23 cellular contexts compared by ENCODE assay signal in the genomic region with DNA sequence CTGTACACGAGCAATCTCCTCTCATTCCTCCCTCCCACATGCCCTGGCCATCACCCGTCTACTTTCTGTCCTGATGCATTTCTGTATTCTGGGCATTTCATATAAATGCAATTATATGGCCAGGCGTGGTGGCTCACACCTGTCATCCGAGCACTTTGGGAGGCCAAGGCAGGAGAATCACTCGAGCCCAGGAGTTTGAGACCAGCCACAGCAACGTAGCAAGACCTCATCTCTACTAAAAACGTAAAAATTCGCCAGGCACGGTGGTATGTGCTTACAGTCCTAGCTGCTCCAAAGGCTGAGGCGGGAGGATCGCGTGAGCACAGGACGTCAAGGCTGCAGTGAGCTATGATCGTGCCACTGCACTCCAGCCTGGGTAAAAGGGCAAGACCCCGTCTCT.
"Had no signal": no experiment of that assay in that cellular context is flagged by ENCODE, and none has a peak within 500 bp of the region (broad histone marks: within the 10 kb centered on the region; RNA-seq: fewer than 3 reads in every experiment).

No MANE protein-coding gene starts in this region.

- H3K9me3 ChIP-seq: left lung, neutrophil, ovary, psoas muscle, right atrium auricular region, thyroid gland had no signal

- H3K4me3 Mint-ChIP-seq: activated CD4-positive, alpha-beta T cell treated with anti-CD3 and anti-CD28 coated beads for 36 hours; activated T-cell treated with anti-CD3 and anti-CD28 coated beads, Interleukin-2, amount 50 U/mL, for 72 hours; brain; natural killer cell treated with Interleukin-12 subunit alpha and Interleukin-12 subunit beta and Interleukin-15 and Interleukin-18, amount 100 ng/mL, for 72 hours; stimulated activated naive CD8-positive, alpha-beta T cell treated with anti-CD3 and anti-CD28 coated beads, Interleukin-15, Interleukin-2, amounts not matched to agents 100 ng/mL and 50 ng/mL, for 24 hours had no signal

- H3K4me3 ChIP-seq: left lung, ovary, psoas muscle, right atrium auricular region, thyroid gland had no signal

- H3K36me3 ChIP-seq: ovary had no signal

- H3K27me3 ChIP-seq: left lung, neutrophil, ovary, right atrium auricular region, thyroid gland had no signal

- H3K27me3 Mint-ChIP-seq: activated CD4-positive, alpha-beta T cell treated with anti-CD3 and anti-CD28 coated beads for 36 hours; natural killer cell treated with Interleukin-12 subunit alpha and Interleukin-12 subunit beta and Interleukin-15 and Interleukin-18, amount 100 ng/mL, for 72 hours; stimulated activated naive CD8-positive, alpha-beta T cell treated with anti-CD3 and anti-CD28 coated beads, Interleukin-15, Interleukin-2, amounts not matched to agents 100 ng/mL and 50 ng/mL, for 24 hours had no signal

- H3K27ac Mint-ChIP-seq: activated CD4-positive, alpha-beta T cell treated with anti-CD3 and anti-CD28 coated beads for 36 hours; activated naive CD4-positive, alpha-beta T cell treated with anti-CD3 and anti-CD28 coated beads, Interleukin-2, amount 50 U/mL, for 72 hours; activated T-cell treated with anti-CD3 and anti-CD28 coated beads, Interleukin-2, amount 50 U/mL, for 72 hours; natural killer cell treated with Interleukin-12 subunit alpha and Interleukin-12 subunit beta and Interleukin-15 and Interleukin-18, amount 100 ng/mL, for 72 hours; stimulated activated naive CD8-positive, alpha-beta T cell treated with anti-CD3 and anti-CD28 coated beads, Interleukin-15, Interleukin-2, amounts not matched to agents 100 ng/mL and 50 ng/mL, for 24 hours had no signal

- ATAC-seq: activated CD4-positive, alpha-beta T cell treated with anti-CD3 and anti-CD28 coated beads for 36 hours; activated naive CD4-positive, alpha-beta T cell treated with anti-CD3 and anti-CD28 coated beads, Interleukin-2, amount 50 U/mL, for 72 hours; activated T-cell treated with anti-CD3 and anti-CD28 coated beads, Interleukin-2, amount 50 U/mL, for 72 hours; esophagus mucosa; left lung; natural killer cell treated with Interleukin-12 subunit alpha and Interleukin-12 subunit beta and Interleukin-15 and Interleukin-18, amount 100 ng/mL, for 72 hours; psoas muscle had no signal

- H3K27ac ChIP-seq: left lung, neutrophil, ovary, psoas muscle, right atrium auricular region, thyroid gland had no signal

- H3K9me3 Mint-ChIP-seq: activated T-cell treated with anti-CD3 and anti-CD28 coated beads, Interleukin-2, amount 50 U/mL, for 72 hours; natural killer cell treated with Interleukin-12 subunit alpha and Interleukin-12 subunit beta and Interleukin-15 and Interleukin-18, amount 100 ng/mL, for 72 hours had no signal

- DNase-seq: activated CD4-positive, alpha-beta T cell treated with anti-CD3 and anti-CD28 coated beads for 36 hours; activated CD4-positive, alpha-beta T cell treated with anti-CD3 and anti-CD28 coated beads, Interleukin-2, amount 50 U/mL, for 48 hours; activated CD8-positive, alpha-beta memory T cell treated with anti-CD3 and anti-CD28 coated beads, Interleukin-2, amount 50 U/mL, for 48 hours; activated gamma-delta T cell; activated T-cell treated with anti-CD3 and anti-CD28 coated beads, Interleukin-2, amount 50 U/mL, for 72 hours; central memory CD4-positive, alpha-beta T cell; effector memory CD4-positive, alpha-beta T cell; foreskin melanocyte; kidney glomerular epithelial cell; left lung; psoas muscle; stimulated activated CD4-positive, alpha-beta T cell treated with anti-CD3 and anti-CD28 coated beads, Interleukin-12 subunit alpha, Interleukin-12 subunit beta, amount 100 ng/mL, for 4 hours; substantia nigra; T-helper 9 cell; thyroid gland had no signal
